1 cellular context compared by ENCODE assay signal in the genomic region with DNA sequence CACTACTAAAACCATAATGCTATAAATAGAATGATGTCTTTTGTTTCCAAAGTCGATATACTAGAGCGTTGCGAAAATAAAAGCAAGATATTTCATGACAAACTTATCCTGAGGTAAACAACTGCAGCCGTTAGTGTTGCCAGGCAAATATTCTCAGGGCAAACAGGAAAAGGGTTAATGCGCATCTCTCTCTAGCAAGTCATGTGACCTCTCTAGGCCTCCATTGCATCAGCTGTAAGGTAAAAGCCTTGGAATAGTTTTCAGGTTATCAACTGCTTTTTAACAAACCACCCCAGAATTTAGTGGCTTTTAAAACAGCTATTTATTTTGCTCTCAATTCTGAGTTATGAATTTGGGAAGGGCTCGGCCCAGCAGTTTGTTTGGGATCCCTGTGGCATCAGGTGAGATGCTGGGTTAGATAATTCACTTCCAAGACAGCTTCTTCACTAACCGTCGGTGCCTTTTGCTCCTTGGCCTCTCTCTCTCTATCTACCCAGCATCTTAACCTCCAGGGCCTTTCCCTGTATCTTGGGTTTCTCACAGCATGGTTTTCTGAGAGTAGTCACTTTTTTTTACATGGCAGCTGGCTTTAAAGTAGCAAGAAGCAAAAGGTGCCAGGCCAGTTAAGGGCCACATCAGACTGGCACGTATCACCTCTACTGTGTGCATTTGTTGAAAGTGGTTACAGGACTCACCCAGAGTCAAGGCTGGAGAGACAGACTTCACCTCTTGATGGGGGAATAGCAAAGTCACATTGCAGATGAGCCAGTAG.
TF ChIP-seq lines count a peak whose summit lies in the region.

No MANE protein-coding gene starts in this region.

TF ChIP-seq in K562, 482 proteins besides CTCF, POLR2A, EP300 and RAD21 (continued from another document):
- no peak for TF ChIP-seq POLR2H (tag; IDR thresholded peaks at IDR 0.05; ENCODE audit: low read depth)
- TF ChIP-seq MEIS2 (IDR thresholded peaks at IDR 0.05; ENCODE audit: partially characterized antibody) = no peak
- TF ChIP-seq EWSR1 (IDR thresholded peaks at IDR 0.05; ENCODE audit: borderline replicate concordance, low read depth, partially characterized antibody) = no peak
- TF ChIP-seq RHOXF2B (CRISPR knock-in tag; conservative IDR thresholded peaks at IDR 0.05) = no peak
- TF ChIP-seq, protein P1, sequence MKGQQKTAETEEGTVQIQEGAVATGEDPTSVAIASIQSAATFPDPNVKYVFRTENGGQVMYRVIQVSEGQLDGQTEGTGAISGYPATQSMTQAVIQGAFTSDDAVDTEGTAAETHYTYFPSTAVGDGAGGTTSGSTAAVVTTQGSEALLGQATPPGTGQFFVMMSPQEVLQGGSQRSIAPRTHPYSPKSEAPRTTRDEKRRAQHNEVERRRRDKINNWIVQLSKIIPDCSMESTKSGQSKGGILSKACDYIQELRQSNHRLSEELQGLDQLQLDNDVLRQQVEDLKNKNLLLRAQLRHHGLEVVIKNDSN (CRISPR knock-in tag; IDR thresholded peaks at IDR 0.05) = peak; percentile 20; the same call in 1 of the 2 replicates
- TF ChIP-seq SRSF1 (IDR thresholded peaks at IDR 0.05; ENCODE audit: low read depth, low read length) = no peak
